ENCODE assay signal across 16 cellular contexts in the genomic region with DNA sequence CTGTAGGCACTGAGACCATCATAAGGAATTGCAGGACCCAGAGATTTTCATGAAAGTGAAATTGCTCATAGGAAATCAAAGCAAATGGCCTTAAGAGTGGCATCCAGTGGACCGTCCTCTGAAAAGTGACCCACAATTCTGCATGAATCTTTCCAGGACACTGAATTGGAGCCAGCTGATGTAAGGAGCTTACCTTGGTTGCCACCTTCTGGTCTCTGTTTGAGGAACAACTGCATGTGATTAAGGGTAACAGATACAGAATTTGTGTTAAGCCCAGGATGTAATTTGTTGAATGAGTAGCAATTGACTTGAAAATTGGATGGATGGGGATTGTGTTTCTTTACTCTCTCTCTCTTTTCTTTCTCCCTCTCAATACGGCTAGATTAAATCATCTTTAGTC.
"Had no signal": no experiment of that assay in that cellular context is flagged by ENCODE, and none has a peak within 500 bp of the region (broad histone marks: within the 10 kb centered on the region; RNA-seq: fewer than 3 reads in every experiment).

No MANE protein-coding gene starts in this region.

- ATAC-seq: activated CD4-positive, CD25-positive, alpha-beta regulatory T cell treated with anti-CD3 and anti-CD28 coated beads, Interleukin-2, amount 50 U/mL, for 24 hours; left colon; mucosa of descending colon; naive thymus-derived CD8-positive, alpha-beta T cell had no signal

- H3K4me3 Mint-ChIP-seq: immature natural killer cell; naive thymus-derived CD8-positive, alpha-beta T cell; stimulated activated naive CD8-positive, alpha-beta T cell treated with anti-CD3 and anti-CD28 coated beads, Interleukin-15, Interleukin-2, amounts not matched to agents 100 ng/mL and 50 ng/mL, for 24 hours; T-helper 2 cell treated with Interferon-gamma antibody and Interleukin-4, amounts not matched to agents 5 μg/mL and 100 μg/mL, for 36 hours had no signal

- H3K27ac Mint-ChIP-seq: immature natural killer cell; naive thymus-derived CD8-positive, alpha-beta T cell; stimulated activated naive CD8-positive, alpha-beta T cell treated with anti-CD3 and anti-CD28 coated beads, Interleukin-15, Interleukin-2, amounts not matched to agents 100 ng/mL and 50 ng/mL, for 24 hours; T-helper 2 cell treated with Interferon-gamma antibody and Interleukin-4, amounts not matched to agents 5 μg/mL and 100 μg/mL, for 36 hours had no signal

- H3K27me3 ChIP-seq: ovary had no signal

- H3K36me3 ChIP-seq: ovary had no signal

- H3K36me3 Mint-ChIP-seq: immature natural killer cell; naive thymus-derived CD8-positive, alpha-beta T cell had no signal

- H3K4me3 ChIP-seq: mucosa of descending colon, ovary had no signal

- H3K27ac ChIP-seq: ovary had no signal

- H3K4me1 Mint-ChIP-seq: immature natural killer cell; naive thymus-derived CD8-positive, alpha-beta T cell had no signal

- H3K9me3 ChIP-seq: mucosa of descending colon, ovary had no signal

- H3K9me3 Mint-ChIP-seq: immature natural killer cell; stimulated activated naive CD8-positive, alpha-beta T cell treated with anti-CD3 and anti-CD28 coated beads, Interleukin-15, Interleukin-2, amounts not matched to agents 100 ng/mL and 50 ng/mL, for 24 hours; T-helper 2 cell treated with Interferon-gamma antibody and Interleukin-4, amounts not matched to agents 5 μg/mL and 100 μg/mL, for 36 hours had no signal

- DNase-seq: activated T-cell treated with anti-CD3 and anti-CD28 coated beads, Interleukin-2, amount 50 U/mL, for 48 hours; aorta; caudate nucleus; cortex of kidney; effector CD8-positive, alpha-beta T cell; hippocampal formation; immature natural killer cell; left colon; mucosa of descending colon; naive thymus-derived CD8-positive, alpha-beta T cell; ovary; stimulated activated CD4-positive, alpha-beta T cell treated with anti-CD3 and anti-CD28 coated beads, Interleukin-15, amount 100 ng/mL, for 24 hours; stimulated activated CD4-positive, alpha-beta T cell treated with anti-CD3 and anti-CD28 coated beads, Interleukin-4, amount 100 ng/mL, for 24 hours had no signal
